In genomic region chr17:40113110-40113960, GRCh38 we compare ENCODE assay signal across 1 cellular context.
TF ChIP-seq lines count a peak whose summit lies in the region.

No MANE protein-coding gene starts in this region.

TF ChIP-seq in K562, 482 proteins besides CTCF, POLR2A, EP300 and RAD21 (continued from another document and continues in another):
- TF ChIP-seq ZBTB34 (CRISPR knock-in tag; IDR thresholded peaks at IDR 0.05) (no peak), ZNF551 (CRISPR knock-in tag; IDR thresholded peaks at IDR 0.05) (no peak), KAT8 (IDR thresholded peaks at IDR 0.05; ENCODE audit: low read depth) (no peak), KLF16 (IDR thresholded peaks at IDR 0.05) (no peak), VEZF1 (CRISPR knock-in tag; IDR thresholded peaks at IDR 0.05) (peak; percentile 62; the same call in 1 of the 2 replicates), MYNN (IDR thresholded peaks at IDR 0.05) (0 out of 2 replicates have a peak, but pooled peaks have one; percentile 41), MYNN (CRISPR knock-in tag; IDR thresholded peaks at IDR 0.05) (no peak), ZNF239 (CRISPR knock-in tag; IDR thresholded peaks at IDR 0.05) (no peak), ZBTB9 (CRISPR knock-in tag; IDR thresholded peaks at IDR 0.05) (0 out of 2 replicates have a peak, but pooled peaks have one; percentile 24), ZNF76 (CRISPR knock-in tag; IDR thresholded peaks at IDR 0.05; ENCODE audit: borderline replicate concordance) (0 out of 2 replicates have a peak, but pooled peaks have one; percentile 32), SIN3A (IDR thresholded peaks at IDR 0.05; ENCODE audit: borderline replicate concordance in 2 of 2, control insufficient read depth in 1 of 2, low read depth in 2 of 2, low read length in 2 of 2) (peak; percentile 80 to 86; a peak in 3 of 4 replicates), NFXL1 (CRISPR knock-in tag; IDR thresholded peaks at IDR 0.05) (no peak), ZBTB12 (CRISPR knock-in tag; IDR thresholded peaks at IDR 0.05) (no peak), SMARCE1 (IDR thresholded peaks at IDR 0.05) (no peak), ZMIZ1 (IDR thresholded peaks at IDR 0.05; ENCODE audit: low read depth in 2 of 2, low read length in 2 of 2) (no peak), ZBTB49 (CRISPR knock-in tag; IDR thresholded peaks at IDR 0.05; ENCODE audit: borderline replicate concordance) (no peak), RBM39 (optimal IDR thresholded peaks at IDR 0.05; ENCODE audit: low read depth, low read length) (no peak), FOXA3 (CRISPR knock-in tag; conservative IDR thresholded peaks at IDR 0.05 in 1 of 2, IDR thresholded peaks at IDR 0.05 in 1 of 2) (no peak), ZNF124 (CRISPR knock-in tag; IDR thresholded peaks at IDR 0.05) (no peak), ZNF766 (CRISPR knock-in tag; conservative IDR thresholded peaks at IDR 0.05) (no peak), ZZZ3 (IDR thresholded peaks at IDR 0.05) (no peak), ELF1 (tag; IDR thresholded peaks at IDR 0.05) (no peak; the same call in 1 of the 2 replicates), CBFA2T3 (IDR thresholded peaks at IDR 0.05) (no peak; the same call in 1 of the 2 replicates), HOXB6 (CRISPR knock-in tag; IDR thresholded peaks at IDR 0.05; ENCODE audit: borderline replicate concordance) (no peak), IRF1 (CRISPR knock-in tag; IDR thresholded peaks at IDR 0.05; ENCODE audit: borderline replicate concordance) (no peak), ZBTB7A (IDR thresholded peaks at IDR 0.05; ENCODE audit: borderline replicate concordance, control insufficient read depth, low read depth, low read length) (no peak), MGA (IDR thresholded peaks at IDR 0.05) (peak; percentile 89), GABPA (tag; conservative IDR thresholded peaks at IDR 0.05; ENCODE audit: low read depth) (peak; percentile 52)
